ENCODE assay signal across 12 cellular contexts in the genomic region with DNA sequence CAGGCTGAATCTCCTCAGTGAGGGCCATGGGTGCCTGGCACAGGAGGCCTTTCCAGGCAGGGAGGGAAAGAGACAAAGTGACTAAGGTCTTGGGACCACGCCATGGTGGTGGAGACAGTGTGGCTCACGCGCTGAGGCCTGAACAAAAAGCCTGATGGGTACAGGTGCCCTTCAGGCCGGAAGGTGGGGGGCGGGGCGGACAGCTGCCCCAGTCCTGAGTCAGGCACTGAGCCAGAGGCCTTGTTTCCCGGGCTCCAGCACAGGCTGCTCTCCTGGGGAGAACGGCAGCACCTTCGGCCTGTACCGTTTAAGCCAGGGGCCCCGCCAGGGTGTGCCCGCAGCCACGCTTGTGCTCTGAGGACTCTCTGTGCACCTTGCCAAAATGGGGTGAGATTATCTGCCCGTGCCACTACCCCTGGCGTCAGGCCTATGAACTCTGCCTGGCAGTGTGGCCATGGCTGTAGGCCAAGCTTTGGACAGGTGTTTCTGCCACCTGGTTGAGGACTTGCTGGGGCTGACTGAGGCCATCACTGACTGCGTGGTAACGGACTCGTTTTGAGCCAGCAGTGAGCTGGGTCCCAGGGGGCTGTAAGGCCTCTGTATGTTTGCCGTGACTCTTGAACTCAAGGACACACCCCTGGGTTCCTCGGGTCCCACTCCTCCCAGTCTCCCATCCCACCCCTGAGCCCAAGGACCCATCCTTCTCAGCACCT. TPM values are rescaled to one million over a fixed set of nuclear protein-coding genes. Genes with fewer than 3 reads are reported as not detected.
A peak's percentile ranks its signal among the peaks of the same experiment; 100 is the strongest.
DNase-seq lines count a peak whose midpoint lies in the region; ATAC-seq and TF ChIP-seq lines count a peak whose summit lies in the region.
"Had no signal": no experiment of that assay in that cellular context is flagged by ENCODE, and none has a peak within 500 bp of the region (broad histone marks: within the 10 kb centered on the region; RNA-seq: fewer than 3 reads in every experiment).

No MANE protein-coding gene starts in this region.

- H4K20me1 ChIP-seq in IMR-90 (ENCODE audit: insufficient read depth, low read length) = no peaks in the 10 kb centered on the region

- H3K14ac ChIP-seq in IMR-90 (replicated peaks; ENCODE audit: low read depth, low read length) = no peak overlapping the region

- no peak overlapping the region for H2BK120ac ChIP-seq in IMR-90 (ENCODE audit: low read depth, low read length)

- no peak overlapping the region for H3K4me2 ChIP-seq in IMR-90 (ENCODE audit: low read depth, low read length)

- ATAC-seq in IMR-90 (ENCODE audit: low read depth) (no peak), lower lobe of right lung (peak; percentile 37 to 44), GM18519 (IDR thresholded peaks at IDR 0.05; ENCODE audit: low FRiP score, unreplicated experiment) (no peak), GM21423 (IDR thresholded peaks at IDR 0.05; ENCODE audit: unreplicated experiment) (no peak)
- ATAC-seq: activated T-helper 17 cell treated with anti-CD3 and anti-CD28 coated beads, Interleukin-2, amount 50 U/mL, for 72 hours; GM12878 had no signal

- no peak overlapping the region for H4K8ac ChIP-seq in IMR-90 (ENCODE audit: low read depth in 2 of 2, low read length in 2 of 2)

- dilution Hi-C loops in IMR-90 (cut with HindIII; ENCODE audit: low sequenced_read_pairs, unreplicated experiment) = no loop called here

- H3K56ac ChIP-seq in IMR-90 (ENCODE audit: extremely low read depth, insufficient read depth, low read length) = no peak overlapping the region

- WGBS in IMR-90 (ENCODE audit: extremely low coverage in 2 of 2, insufficient read length in 1 of 2), 2 experiments = 84% methylated on average over 16 of the region's 20 CpGs; no CpG with 5 or more reads in 1 of the 2 experiments
- 60 to 87% (median 75%) methylated on average over 5 to 20 of the region's 20 CpGs for WGBS in adrenal gland, 4 donors

- no peak overlapping the region for H3K9ac ChIP-seq in IMR-90 (ENCODE audit: low read depth, low read length)

- H2BK15ac ChIP-seq in IMR-90 (ENCODE audit: low read depth, low read length) = no peak overlapping the region

- in situ Hi-C loops in IMR-90 (cut with MboI; ENCODE audit: low sequenced_read_pairs) = no loop called here

- no peak overlapping the region for H4K5ac ChIP-seq in IMR-90 (ENCODE audit: low read depth, low read length)

- H3K27ac ChIP-seq in IMR-90 (ENCODE audit: insufficient read depth, low read length) (no peak overlapping the region), adrenal gland (peak overlapping the region in 1 of 5 donors; percentile 52), lower lobe of right lung (no peak overlapping the region)

- peak; percentile 94 for DNase-seq in COLO668 (lab: John Stamatoyannopoulos, UW; ENCODE audit: unreplicated experiment)
- DNase-seq in IMR-90 = no peak
- DNase-seq in adrenal gland = peak; percentile 53 to 87 (median 65)
- DNase-seq in lower lobe of right lung = peak; percentile 68
- DNase-seq in SIG-M5 treated with dmso at 0.1 percent for 504 hours (lab: John Stamatoyannopoulos, UW; ENCODE audit: unreplicated experiment) = no peak
- no peak for DNase-seq in glomerular visceral epithelial cell (ENCODE audit: extremely low spot score)
- DNase-seq: CD4-positive, CD25-positive, alpha-beta regulatory T cell; NCI-H1694 had no signal

- no peak overlapping the region for H2AK5ac ChIP-seq in IMR-90 (ENCODE audit: low read depth, low read length)

- peak overlapping the region; percentile 3 for H2AK9ac ChIP-seq in IMR-90 (replicated peaks; ENCODE audit: low read depth, low read length, poor library complexity)

- H3K18ac ChIP-seq in IMR-90 (ENCODE audit: low read depth, low read length) = no peak overlapping the region

- BruUV-seq in IMR-90 (replicated peaks; lab: Mats Ljungman, UMichigan) = no TSS peak

- H3K79me1 ChIP-seq in IMR-90 (ENCODE audit: low read depth in 1 of 2, low read length in 2 of 2) = no peaks in the 10 kb centered on the region

- H3K4me1 ChIP-seq in IMR-90 (ENCODE audit: control insufficient read depth, insufficient read depth, low read length) = peaks cover 8% of the 10 kb centered on the region
- peaks cover 0 to 20% of the 10 kb centered on the region in 2 donors for H3K4me1 ChIP-seq in adrenal gland (replicated peaks in 1 of 2)
- H3K4me1 ChIP-seq in lower lobe of right lung = peaks cover 21% of the 10 kb centered on the region

- TF ChIP-seq POLR2A in IMR-90 (IDR thresholded peaks at IDR 0.05; ENCODE audit: low read depth, low read length) (no peak), adrenal gland (IDR thresholded peaks at IDR 0.05) (no peak)

- no peak overlapping the region for H2BK5ac ChIP-seq in IMR-90 (ENCODE audit: low read depth, low read length, poor library complexity, severe bottlenecking)

- no peak for TF ChIP-seq RAD21 in IMR-90 (IDR thresholded peaks at IDR 0.05; ENCODE audit: low read length)

- CTCF ChIA-PET in IMR-90 (lab: Yijun Ruan, JAX) = no interaction called here

- intact Hi-C loops in IMR-90 (cut with micrococcal nuclease) = no loop called here
- intact Hi-C loops in adrenal gland (cut with DNase I) = no loop called here
- intact Hi-C loops in lower lobe of right lung (cut with DNase I) = no loop called here

- H3K4ac ChIP-seq in IMR-90 (ENCODE audit: low read depth, low read length) = no peak overlapping the region

- POLR2A ChIA-PET in IMR-90 (lab: Charles Lee; ENCODE audit: unreplicated experiment) = no interaction called here

- H2AFZ ChIP-seq in IMR-90 (replicated peaks; ENCODE audit: low read length, poor library complexity) = peak overlapping the region; percentile 21

- peaks cover 11% of the 10 kb centered on the region; the same call in 1 of the 2 replicates for H3K9me1 ChIP-seq in IMR-90 (ENCODE audit: insufficient read depth, low read length)

- H3K23ac ChIP-seq in IMR-90 (ENCODE audit: low read depth, low read length) = no peak overlapping the region

- H3K27me3 ChIP-seq in IMR-90 (ENCODE audit: control insufficient read depth, insufficient read depth, low read length) = no peaks in the 10 kb centered on the region
- no peaks in the 10 kb centered on the region for H3K27me3 ChIP-seq in adrenal gland
- H3K27me3 ChIP-seq in lower lobe of right lung (ENCODE audit: low read depth) = no peaks in the 10 kb centered on the region

- H3K36me3 ChIP-seq in IMR-90 (ENCODE audit: control insufficient read depth, insufficient read depth, low read length) = no peaks in the 10 kb centered on the region
- H3K36me3 ChIP-seq in adrenal gland (replicated peaks in 1 of 2) = no peaks in the 10 kb centered on the region
- no peaks in the 10 kb centered on the region for H3K36me3 ChIP-seq in lower lobe of right lung

- no peak overlapping the region for H2BK20ac ChIP-seq in IMR-90 (ENCODE audit: low read depth, low read length)

- no peak overlapping the region for H3K4me3 ChIP-seq in IMR-90 (ENCODE audit: insufficient read depth, low read depth, low read length)
- H3K4me3 ChIP-seq in adrenal gland = no peak overlapping the region
- H3K4me3 ChIP-seq in lower lobe of right lung = no peak overlapping the region
- H3K4me3 ChIP-seq: GM12878 had no signal

- no peak overlapping the region for H4K91ac ChIP-seq in IMR-90 (ENCODE audit: insufficient read depth, low read depth, low read length)

- H3K9me3 ChIP-seq in IMR-90 (ENCODE audit: control insufficient read depth, insufficient read depth, low read length) = no peaks in the 10 kb centered on the region
- no peaks in the 10 kb centered on the region for H3K9me3 ChIP-seq in adrenal gland (replicated peaks in 1 of 3)
- no peaks in the 10 kb centered on the region for H3K9me3 ChIP-seq in lower lobe of right lung

- no peak for TF ChIP-seq CTCF in IMR-90 (conservative IDR thresholded peaks at IDR 0.05; ENCODE audit: low read depth, low read length)
- no peak for TF ChIP-seq CTCF in adrenal gland (IDR thresholded peaks at IDR 0.05)
- no peak for TF ChIP-seq CTCF in lower lobe of right lung (IDR thresholded peaks at IDR 0.05)

TF ChIP-seq in IMR-90, 13 proteins besides CTCF, POLR2A, EP300 and RAD21:
- TF ChIP-seq NFE2L2 (IDR thresholded peaks at IDR 0.05; ENCODE audit: low read depth, low read length) = no peak
- TF ChIP-seq, protein P1, sequence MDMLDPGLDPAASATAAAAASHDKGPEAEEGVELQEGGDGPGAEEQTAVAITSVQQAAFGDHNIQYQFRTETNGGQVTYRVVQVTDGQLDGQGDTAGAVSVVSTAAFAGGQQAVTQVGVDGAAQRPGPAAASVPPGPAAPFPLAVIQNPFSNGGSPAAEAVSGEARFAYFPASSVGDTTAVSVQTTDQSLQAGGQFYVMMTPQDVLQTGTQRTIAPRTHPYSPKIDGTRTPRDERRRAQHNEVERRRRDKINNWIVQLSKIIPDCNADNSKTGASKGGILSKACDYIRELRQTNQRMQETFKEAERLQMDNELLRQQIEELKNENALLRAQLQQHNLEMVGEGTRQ (IDR thresholded peaks at IDR 0.05; ENCODE audit: low read depth, low read length) = no peak
- no peak for TF ChIP-seq RCOR1 (IDR thresholded peaks at IDR 0.05; ENCODE audit: insufficient replicate concordance, low read length)
- TF ChIP-seq BHLHE40 (IDR thresholded peaks at IDR 0.05; ENCODE audit: low read depth, low read length) = no peak
- no peak for TF ChIP-seq MAFK (IDR thresholded peaks at IDR 0.05; ENCODE audit: low read depth, low read length)
- TF ChIP-seq MAZ (IDR thresholded peaks at IDR 0.05; ENCODE audit: borderline replicate concordance, low read depth, low read length) = no peak

RNA-seq across cellular contexts. Expression of gene DNMT3A, which starts 31.7 kb away (rescaled TPM):
- total RNA-seq in IMR-90 (2012; rRNA removed) = 6.1 and 9.7 TPM in 2 replicates
- 4.4 and 4.5 TPM in 2 replicates for polyA plus RNA-seq in IMR-90 (2012; rRNA removed)
- polyA plus RNA-seq in IMR-90 (2012; cell fraction: cytosol; rRNA removed) = 1.4 and 3.9 TPM in 2 replicates
- polyA plus RNA-seq in IMR-90 (2012; cell fraction: nucleus; rRNA removed; ENCODE audit: low replicate concordance) = 15.3 and 15.8 TPM in 2 replicates
- 10 to 100 TPM; 10.6 to 53.4 (median 26.1) TPM for total RNA-seq in adrenal gland
- 10 to 100 TPM; 12.1 to 26.0 (median 17.3) TPM for polyA plus RNA-seq in adrenal gland
- total RNA-seq in lower lobe of right lung = 35.6 TPM

Comparison
In these comparisons a context has a peak if more than half of its experiments do, and no peak if none do; other contexts are left out.
1. DNase-seq: peak in COLO668 (single experiment), adrenal gland (7 of 7) and lower lobe of right lung (single experiment); none in IMR-90 (single experiment), SIG-M5 treated with dmso at 0.1 percent for 504 hours (single experiment) and glomerular visceral epithelial cell (single experiment).
2. ATAC-seq: peak in lower lobe of right lung (2 of 2); none in IMR-90 (single experiment), GM18519 (single experiment) and GM21423 (single experiment).